Comparison of ENCODE assay signal across 1 cellular context in genomic region chr19:43675269-43675879, GRCh38.
TF ChIP-seq lines count a peak whose summit lies in the region.

No MANE protein-coding gene starts in this region.

TF ChIP-seq in GM12878, 131 proteins besides CTCF, POLR2A, EP300 and RAD21:
- peak; percentile 40 to 62 for TF ChIP-seq IKZF2 (IDR thresholded peaks at IDR 0.05)
- no peak for TF ChIP-seq EGR1 (IDR thresholded peaks at IDR 0.05; ENCODE audit: borderline replicate concordance in 1 of 2, low read depth in 2 of 2, low read length in 2 of 2)
- peak; percentile 25; the same call in 1 of the 2 replicates for TF ChIP-seq NFIC (IDR thresholded peaks at IDR 0.05; ENCODE audit: low read depth, low read length)
- peak; percentile 56 for TF ChIP-seq PKNOX1 (IDR thresholded peaks at IDR 0.05)
- TF ChIP-seq ATF2 (IDR thresholded peaks at IDR 0.05; ENCODE audit: low read length) = no peak
- TF ChIP-seq TAF1 (IDR thresholded peaks at IDR 0.05; ENCODE audit: borderline replicate concordance, low read depth, low read length) = peak; percentile 57; the same call in 1 of the 2 replicates
- no peak; the same call in 1 of the 2 replicates for TF ChIP-seq MXI1 (IDR thresholded peaks at IDR 0.05; ENCODE audit: low read depth, low read length)
- TF ChIP-seq RELB (IDR thresholded peaks at IDR 0.05; ENCODE audit: low read depth) = peak; percentile 43; the same call in 1 of the 2 replicates
- no peak for TF ChIP-seq MTA3 (IDR thresholded peaks at IDR 0.05; ENCODE audit: borderline replicate concordance, low read length)
- TF ChIP-seq NBN (IDR thresholded peaks at IDR 0.05) = peak; percentile 37; the same call in 1 of the 2 replicates
- TF ChIP-seq E2F8 (IDR thresholded peaks at IDR 0.05; ENCODE audit: low read depth, partially characterized antibody) = no peak
- peak; percentile 34; the same call in 1 of the 2 replicates for TF ChIP-seq IKZF1 (conservative IDR thresholded peaks at IDR 0.05)
- TF ChIP-seq SREBF2 (IDR thresholded peaks at IDR 0.05; ENCODE audit: low read length) = no peak
- TF ChIP-seq SKIL (IDR thresholded peaks at IDR 0.05; ENCODE audit: low read depth, poor library complexity, severe bottlenecking) = no peak
- peak; percentile 36; the same call in 1 of the 2 replicates for TF ChIP-seq CREM (IDR thresholded peaks at IDR 0.05; ENCODE audit: low read depth)
- TF ChIP-seq MTA2 (IDR thresholded peaks at IDR 0.05; ENCODE audit: low read depth) = 0 out of 2 replicates have a peak, but pooled peaks have one; percentile 30
- TF ChIP-seq CREB1 (IDR thresholded peaks at IDR 0.05; ENCODE audit: low read depth) = 0 out of 2 replicates have a peak, but pooled peaks have one; percentile 26
- peak; percentile 43 for TF ChIP-seq JUNB (IDR thresholded peaks at IDR 0.05)
